In the genomic region with DNA sequence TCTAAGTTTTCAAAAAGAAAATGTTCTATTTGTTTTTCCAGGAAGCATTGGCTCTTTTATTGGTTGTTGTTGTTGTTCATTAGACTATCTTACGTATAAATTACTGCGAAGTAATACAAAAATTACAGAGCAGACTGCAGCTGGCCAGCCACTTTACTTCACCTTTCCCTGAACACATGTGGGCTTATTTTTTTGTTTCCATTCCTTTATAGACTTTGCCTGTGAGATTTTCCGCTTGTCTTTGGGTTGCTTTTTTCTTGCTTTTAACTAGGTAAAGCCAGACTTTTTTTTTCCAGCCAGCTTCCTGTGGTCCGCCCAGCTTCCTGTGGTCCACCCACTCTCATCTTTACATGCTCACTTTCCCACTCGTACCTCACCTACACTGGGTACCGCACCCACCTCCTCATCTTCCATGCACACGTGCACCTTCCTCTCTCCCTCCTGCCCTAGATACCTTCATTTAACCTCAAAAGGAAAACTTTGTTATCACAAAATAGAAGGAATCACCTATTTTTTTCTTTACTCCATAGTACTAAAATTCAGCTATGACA, we compare ENCODE assay signal across 1 cellular context.
TF ChIP-seq lines count a peak whose summit lies in the region.

No MANE protein-coding gene starts in this region.

TF ChIP-seq in HepG2, 621 proteins besides CTCF, POLR2A, EP300 and RAD21 (continued from another document):
- TF ChIP-seq, protein P1, sequence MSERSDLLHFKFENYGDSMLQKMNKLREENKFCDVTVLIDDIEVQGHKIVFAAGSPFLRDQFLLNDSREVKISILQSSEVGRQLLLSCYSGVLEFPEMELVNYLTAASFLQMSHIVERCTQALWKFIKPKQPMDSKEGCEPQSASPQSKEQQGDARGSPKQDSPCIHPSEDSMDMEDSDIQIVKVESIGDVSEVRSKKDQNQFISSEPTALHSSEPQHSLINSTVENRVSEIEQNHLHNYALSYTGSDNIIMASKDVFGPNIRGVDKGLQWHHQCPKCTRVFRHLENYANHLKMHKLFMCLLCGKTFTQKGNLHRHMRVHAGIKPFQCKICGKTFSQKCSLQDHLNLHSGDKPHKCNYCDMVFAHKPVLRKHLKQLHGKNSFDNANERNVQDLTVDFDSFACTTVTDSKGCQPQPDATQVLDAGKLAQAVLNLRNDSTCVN (CRISPR knock-in tag; IDR thresholded peaks at IDR 0.05; ENCODE audit: borderline replicate concordance), result no peak
- TF ChIP-seq SOX5 (CRISPR knock-in tag; IDR thresholded peaks at IDR 0.05; ENCODE audit: borderline replicate concordance) (no peak), TBX3 (IDR thresholded peaks at IDR 0.05; ENCODE audit: borderline replicate concordance) (no peak), KLF9 (CRISPR knock-in tag; IDR thresholded peaks at IDR 0.05; ENCODE audit: low read depth) (no peak), MAFF (IDR thresholded peaks at IDR 0.05; ENCODE audit: low read depth, low read length) (no peak), CEBPG (CRISPR knock-in tag; IDR thresholded peaks at IDR 0.05) (no peak), SALL2 (CRISPR knock-in tag; IDR thresholded peaks at IDR 0.05) (no peak), HNRNPUL1 (IDR thresholded peaks at IDR 0.05; ENCODE audit: low read depth, low read length) (no peak), ZBTB21 (CRISPR knock-in tag; IDR thresholded peaks at IDR 0.05) (no peak)
- TF ChIP-seq, protein P2, sequence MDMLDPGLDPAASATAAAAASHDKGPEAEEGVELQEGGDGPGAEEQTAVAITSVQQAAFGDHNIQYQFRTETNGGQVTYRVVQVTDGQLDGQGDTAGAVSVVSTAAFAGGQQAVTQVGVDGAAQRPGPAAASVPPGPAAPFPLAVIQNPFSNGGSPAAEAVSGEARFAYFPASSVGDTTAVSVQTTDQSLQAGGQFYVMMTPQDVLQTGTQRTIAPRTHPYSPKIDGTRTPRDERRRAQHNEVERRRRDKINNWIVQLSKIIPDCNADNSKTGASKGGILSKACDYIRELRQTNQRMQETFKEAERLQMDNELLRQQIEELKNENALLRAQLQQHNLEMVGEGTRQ (IDR thresholded peaks at IDR 0.05; ENCODE audit: low read depth, low read length), result no peak
- TF ChIP-seq, protein P2 (CRISPR knock-in tag; IDR thresholded peaks at IDR 0.05; ENCODE audit: borderline replicate concordance), result no peak
- TF ChIP-seq, protein P3, sequence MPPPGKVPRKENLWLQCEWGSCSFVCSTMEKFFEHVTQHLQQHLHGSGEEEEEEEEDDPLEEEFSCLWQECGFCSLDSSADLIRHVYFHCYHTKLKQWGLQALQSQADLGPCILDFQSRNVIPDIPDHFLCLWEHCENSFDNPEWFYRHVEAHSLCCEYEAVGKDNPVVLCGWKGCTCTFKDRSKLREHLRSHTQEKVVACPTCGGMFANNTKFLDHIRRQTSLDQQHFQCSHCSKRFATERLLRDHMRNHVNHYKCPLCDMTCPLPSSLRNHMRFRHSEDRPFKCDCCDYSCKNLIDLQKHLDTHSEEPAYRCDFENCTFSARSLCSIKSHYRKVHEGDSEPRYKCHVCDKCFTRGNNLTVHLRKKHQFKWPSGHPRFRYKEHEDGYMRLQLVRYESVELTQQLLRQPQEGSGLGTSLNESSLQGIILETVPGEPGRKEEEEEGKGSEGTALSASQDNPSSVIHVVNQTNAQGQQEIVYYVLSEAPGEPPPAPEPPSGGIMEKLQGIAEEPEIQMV (CRISPR knock-in tag; IDR thresholded peaks at IDR 0.05; ENCODE audit: low read depth), result no peak
